20 cellular contexts compared by ENCODE assay signal in the genomic region with DNA sequence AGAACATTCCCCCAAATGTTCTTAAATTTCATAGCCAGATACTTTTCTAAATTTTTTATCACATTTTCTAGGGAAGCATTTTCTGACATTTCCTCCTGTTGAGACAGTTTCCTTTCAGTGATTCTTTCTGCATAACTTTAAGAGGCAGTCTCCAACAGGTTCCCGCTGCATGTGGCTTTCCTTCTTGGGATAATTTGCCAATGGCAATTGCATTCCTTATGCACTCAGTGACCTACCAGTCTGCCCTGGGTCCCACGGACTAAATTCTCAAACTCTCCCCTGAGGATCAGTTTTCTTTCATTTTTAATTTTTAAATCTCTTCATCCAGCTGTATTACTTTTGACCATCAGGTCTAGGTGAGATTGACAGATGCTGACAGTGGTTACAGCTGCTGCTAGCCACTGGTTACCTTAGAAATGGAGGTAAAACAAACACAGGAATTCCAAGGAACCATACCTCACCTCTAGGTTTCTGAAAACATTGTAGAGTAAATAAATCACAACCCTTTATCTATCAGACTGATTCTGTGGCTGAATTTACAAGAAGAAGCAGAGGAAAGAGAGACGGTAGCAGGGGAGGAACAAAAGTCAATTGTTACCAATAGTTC.
A peak's percentile ranks its signal among the peaks of the same experiment; 100 is the strongest.
DNase-seq lines count a peak whose midpoint lies in the region; ATAC-seq, FAIRE-seq and TF ChIP-seq lines count a peak whose summit lies in the region.
"Had no signal": no experiment of that assay in that cellular context is flagged by ENCODE, and none has a peak within 500 bp of the region (broad histone marks: within the 10 kb centered on the region; RNA-seq: fewer than 3 reads in every experiment).

No MANE protein-coding gene starts in this region.

- H3K36me3 Mint-ChIP-seq in endodermal cell (ENCODE audit: low read depth) (no peaks in the 10 kb centered on the region), neural crest cell (ENCODE audit: low read depth) (no peaks in the 10 kb centered on the region)
- H3K36me3 Mint-ChIP-seq in activated T-helper 17 cell treated with anti-CD3 and anti-CD28 coated beads, Interleukin-2, amount 50 U/mL, for 72 hours (ENCODE audit: low read depth): no peaks in the 10 kb centered on the region
- H3K36me3 Mint-ChIP-seq: CD4-positive, CD25-positive, alpha-beta regulatory T cell had no signal

- no peak for FAIRE-seq in frontal cortex (lab: Jason Lieb, UNC)
- FAIRE-seq: GM19239 had no signal

- ATAC-seq in activated T-helper 17 cell treated with anti-CD3 and anti-CD28 coated beads, Interleukin-2, amount 50 U/mL, for 72 hours (replicated peaks): no peak
- ATAC-seq in GM21423 (IDR thresholded peaks at IDR 0.05; ENCODE audit: unreplicated experiment): no peak
- ATAC-seq: SK-N-SH treated with all-trans-retinoic acid at 6 μM for 48 hours had no signal

- WGBS in endodermal cell (ENCODE audit: insufficient coverage in 1 of 2, insufficient read length in 1 of 2), 2 experiments: 31 to 45% methylated on average over 3 of the region's 3 CpGs

- H3K27ac Mint-ChIP-seq in endodermal cell (peak overlapping the region; percentile 24), neural crest cell (ENCODE audit: unreplicated experiment) (no peak overlapping the region)
- H3K27ac Mint-ChIP-seq in activated T-helper 17 cell treated with anti-CD3 and anti-CD28 coated beads, Interleukin-2, amount 50 U/mL, for 72 hours: no peak overlapping the region

- H3K4me3 Mint-ChIP-seq in endodermal cell (no peak overlapping the region), neural crest cell (peak overlapping the region; percentile 0)
- no peak overlapping the region for H3K4me3 Mint-ChIP-seq in activated T-helper 17 cell treated with anti-CD3 and anti-CD28 coated beads, Interleukin-2, amount 50 U/mL, for 72 hours
- H3K4me3 Mint-ChIP-seq: CD4-positive, CD25-positive, alpha-beta regulatory T cell had no signal

- H3K9me3 ChIP-seq in HUES48 (ENCODE audit: control insufficient read depth, insufficient read depth, low read length): no peaks in the 10 kb centered on the region
- H3K9me3 ChIP-seq in endodermal cell (ENCODE audit: control insufficient read depth, low read length): no peaks in the 10 kb centered on the region
- no peaks in the 10 kb centered on the region for H3K9me3 ChIP-seq in BE2C
- H3K9me3 ChIP-seq: HAP-1, Peyer's patch had no signal

- no peak for TF ChIP-seq CTCF in endodermal cell (conservative IDR thresholded peaks at IDR 0.05)
- TF ChIP-seq CTCF in neural crest cell (conservative IDR thresholded peaks at IDR 0.05): no peak
- no peak for TF ChIP-seq CTCF in BE2C (IDR thresholded peaks at IDR 0.05; ENCODE audit: low read depth, low read length)

- H3K4me1 Mint-ChIP-seq in endodermal cell: peaks cover 15% of the 10 kb centered on the region
- peaks cover 24% of the 10 kb centered on the region for H3K4me1 Mint-ChIP-seq in neural crest cell
- no peaks in the 10 kb centered on the region for H3K4me1 Mint-ChIP-seq in activated T-helper 17 cell treated with anti-CD3 and anti-CD28 coated beads, Interleukin-2, amount 50 U/mL, for 72 hours
- H3K4me1 Mint-ChIP-seq: CD4-positive, CD25-positive, alpha-beta regulatory T cell had no signal

- no peaks in the 10 kb centered on the region for H3K27me3 ChIP-seq in HUES48 (ENCODE audit: control insufficient read depth, insufficient read depth, low read length)
- no peaks in the 10 kb centered on the region for H3K27me3 ChIP-seq in endodermal cell (ENCODE audit: control insufficient read depth, insufficient read depth, low read length, poor library complexity, severe bottlenecking)
- H3K27me3 ChIP-seq in BE2C: no peaks in the 10 kb centered on the region
- H3K27me3 ChIP-seq: Peyer's patch had no signal

- H3K4me1 ChIP-seq in HUES48 (ENCODE audit: control insufficient read depth, insufficient read depth, low read length) (peaks cover 23% of the 10 kb centered on the region), endodermal cell (ENCODE audit: control insufficient read depth, insufficient read depth, low read length) (no peaks in the 10 kb centered on the region), BE2C (no peaks in the 10 kb centered on the region)
- H3K4me1 ChIP-seq: HAP-1, Peyer's patch had no signal

- DNase-seq in endodermal cell (peak; percentile 67), neural crest cell (ENCODE audit: low read depth, low spot score) (no peak), frontal cortex (ENCODE audit: low spot score in 2 of 2) (no peak), BE2C (no peak)
- DNase-seq: CD4-positive, CD25-positive, alpha-beta regulatory T cell; EL; IMR-90; NCI-H1092 treated with DMSO at 0.1 percent for 48 hours; NCI-H1436 treated with DMSO at 0.1 percent for 48 hours; NCI-H1930; NCI-H510A; Peyer's patch had no signal

- H3K27me3 Mint-ChIP-seq in endodermal cell (ENCODE audit: insufficient read depth) (no peaks in the 10 kb centered on the region), neural crest cell (ENCODE audit: low read depth) (no peaks in the 10 kb centered on the region)
- H3K27me3 Mint-ChIP-seq in activated T-helper 17 cell treated with anti-CD3 and anti-CD28 coated beads, Interleukin-2, amount 50 U/mL, for 72 hours: peaks cover 29% of the 10 kb centered on the region

- H3K27ac ChIP-seq in HUES48 (ENCODE audit: low read depth, low read length): peak overlapping the region; percentile 82
- H3K27ac ChIP-seq in endodermal cell (ENCODE audit: low read depth, low read length): no peak overlapping the region
- H3K27ac ChIP-seq: HL-60, KMS-11, Peyer's patch had no signal

- H3K9ac ChIP-seq in HUES48 (ENCODE audit: low read depth, low read length): no peak overlapping the region
- H3K9ac ChIP-seq in endodermal cell (ENCODE audit: extremely low read depth, low read length, poor library complexity, severe bottlenecking): no peak overlapping the region
- H3K9ac ChIP-seq: KMS-11 had no signal

- H3K4me3 ChIP-seq in HUES48 (ENCODE audit: low read depth, low read length) (no peak overlapping the region), endodermal cell (ENCODE audit: low read length) (no peak overlapping the region), BE2C (ENCODE audit: low read depth, low read length) (no peak overlapping the region)
- H3K4me3 ChIP-seq: HAP-1, Peyer's patch had no signal

- H3K9me3 Mint-ChIP-seq in endodermal cell: no peaks in the 10 kb centered on the region
- peaks cover 2% of the 10 kb centered on the region for H3K9me3 Mint-ChIP-seq in neural crest cell
- no peaks in the 10 kb centered on the region for H3K9me3 Mint-ChIP-seq in activated T-helper 17 cell treated with anti-CD3 and anti-CD28 coated beads, Interleukin-2, amount 50 U/mL, for 72 hours

- H3K36me3 ChIP-seq in HUES48 (ENCODE audit: control insufficient read depth, insufficient read depth, low read length): no peaks in the 10 kb centered on the region
- no peaks in the 10 kb centered on the region for H3K36me3 ChIP-seq in endodermal cell (ENCODE audit: control insufficient read depth, insufficient read depth, low read length)
- no peaks in the 10 kb centered on the region for H3K36me3 ChIP-seq in BE2C
- H3K36me3 ChIP-seq: HAP-1, Peyer's patch had no signal
